ENCODE assay signal across 8 cellular contexts in genomic region chr5:77492653-77493000, GRCh38.
DNase-seq lines count a peak whose midpoint lies in the region; ATAC-seq and TF ChIP-seq lines count a peak whose summit lies in the region.

No MANE protein-coding gene starts in this region.

- H3K9me3 ChIP-seq in effector memory CD4-positive, alpha-beta T cell (ENCODE audit: control insufficient read depth, low read length), result no peaks in the 10 kb centered on the region
- H3K9me3 ChIP-seq in parathyroid adenoma (ENCODE audit: control insufficient read depth, low read length), result no peaks in the 10 kb centered on the region

- no peaks in the 10 kb centered on the region for H3K79me2 ChIP-seq in parathyroid adenoma

- peak overlapping the region; percentile 82 for H2AFZ ChIP-seq in parathyroid adenoma

- peak overlapping the region; percentile 97 for H3K4me3 ChIP-seq in effector memory CD4-positive, alpha-beta T cell (ENCODE audit: insufficient read depth, low read depth, low read length, poor library complexity, severe bottlenecking)
- H3K4me3 ChIP-seq in parathyroid adenoma (ENCODE audit: low read depth, low read length), result peak overlapping the region; percentile 95

- H3K27ac ChIP-seq in effector memory CD4-positive, alpha-beta T cell (ENCODE audit: insufficient read depth, low read length, poor library complexity, severe bottlenecking), result peak overlapping the region; percentile 69
- H3K27ac ChIP-seq in parathyroid adenoma, result peak overlapping the region; percentile 84

- peak overlapping the region; percentile 46 for H3K4me2 ChIP-seq in parathyroid adenoma (ENCODE audit: low read length)

- no peak overlapping the region for H3K9ac ChIP-seq in parathyroid adenoma

- TF ChIP-seq CTCF in LNCAP (IDR thresholded peaks at IDR 0.05), result peak; percentile 19; the same call in 1 of the 2 replicates
- no peak for TF ChIP-seq CTCF in parathyroid adenoma (IDR thresholded peaks at IDR 0.05)

- ATAC-seq in activated CD4-positive, CD25-positive, alpha-beta regulatory T cell treated with anti-CD3 and anti-CD28 coated beads, Interleukin-2, amount 50 U/mL, for 24 hours, result peak; percentile 2 to 3

- H3K36me3 ChIP-seq in effector memory CD4-positive, alpha-beta T cell (ENCODE audit: control insufficient read depth, insufficient read depth, low read length), result no peaks in the 10 kb centered on the region
- H3K36me3 ChIP-seq in parathyroid adenoma (ENCODE audit: control insufficient read depth, insufficient read depth, low read length), result no peaks in the 10 kb centered on the region

- H3K27me3 ChIP-seq in effector memory CD4-positive, alpha-beta T cell (replicated peaks; ENCODE audit: control insufficient read depth, insufficient read depth, low read length, poor library complexity, severe bottlenecking), result peaks cover 6% of the 10 kb centered on the region
- H3K27me3 ChIP-seq in parathyroid adenoma (ENCODE audit: control insufficient read depth, insufficient read depth, low read length), result no peaks in the 10 kb centered on the region

- no peaks in the 10 kb centered on the region for H3K4me1 ChIP-seq in effector memory CD4-positive, alpha-beta T cell (ENCODE audit: control insufficient read depth, insufficient read depth, low read length, poor library complexity, severe bottlenecking)
- H3K4me1 ChIP-seq in parathyroid adenoma, result no peaks in the 10 kb centered on the region

- no peak for DNase-seq in activated CD4-positive, CD25-positive, alpha-beta regulatory T cell (lab: John Stamatoyannopoulos, UW)
- no peak for DNase-seq in effector memory CD4-positive, alpha-beta T cell
- DNase-seq in SW 1271 (lab: John Stamatoyannopoulos, UW) (no peak), iPS-NIHi11 (ENCODE audit: low spot score) (no peak), dedifferentiated amniotic fluid mesenchymal stem cell (ENCODE audit: extremely low spot score) (no peak)
